Comparison of ENCODE assay signal across 21 cellular contexts in the genomic region with DNA sequence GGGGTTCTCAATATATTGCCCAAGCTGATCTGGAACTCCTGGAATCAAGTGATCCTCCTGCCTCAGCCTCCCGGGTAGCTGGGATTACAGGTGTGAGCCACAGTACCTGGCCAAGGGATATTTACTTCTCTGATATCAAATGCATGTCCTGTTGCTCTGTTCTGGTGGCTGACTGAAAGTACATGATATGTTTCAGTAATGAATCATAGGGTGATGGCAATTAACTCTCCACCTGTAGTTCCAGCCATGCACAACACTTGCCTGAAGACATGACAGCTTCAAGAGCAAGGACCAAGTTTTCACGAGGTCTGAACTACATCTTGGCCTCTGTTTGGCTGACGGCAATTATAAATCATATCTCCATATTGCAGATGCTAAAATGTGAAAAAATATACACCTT. TPM values are rescaled to one million over a fixed set of nuclear protein-coding genes. Genes with fewer than 3 reads are reported as not detected.
A peak's percentile ranks its signal among the peaks of the same experiment; 100 is the strongest.
DNase-seq lines count a peak whose midpoint lies in the region; ATAC-seq lines count a peak whose summit lies in the region.
"Had no signal": no experiment of that assay in that cellular context is flagged by ENCODE, and none has a peak within 500 bp of the region (broad histone marks: within the 10 kb centered on the region; RNA-seq: fewer than 3 reads in every experiment).

No MANE protein-coding gene starts in this region.

- H3K4me3 Mint-ChIP-seq in activated T-helper 17 cell treated with anti-CD3 and anti-CD28 coated beads, Interleukin-2, amount 50 U/mL, for 72 hours: peak overlapping the region; percentile 23
- H3K4me3 Mint-ChIP-seq: activated B cell treated with CpG ODN at 0.5 μM for 24 hours; neural progenitor cell; stimulated activated memory B cell treated with anti-CD40 and anti-IgM and Interleukin-4, amounts not matched to agents 10 μg/mL and 1 μg/mL and 100 μg/mL, for 72 hours had no signal

- no peaks in the 10 kb centered on the region for H3K36me3 Mint-ChIP-seq in activated naive CD4-positive, alpha-beta T cell treated with anti-CD3 and anti-CD28 coated beads, Interleukin-2, amount 50 U/mL, for 72 hours
- peaks cover 60% of the 10 kb centered on the region for H3K36me3 Mint-ChIP-seq in activated T-helper 17 cell treated with anti-CD3 and anti-CD28 coated beads, Interleukin-2, amount 50 U/mL, for 72 hours (ENCODE audit: low read depth)

- no peaks in the 10 kb centered on the region for H3K9me3 Mint-ChIP-seq in activated naive CD4-positive, alpha-beta T cell treated with anti-CD3 and anti-CD28 coated beads, Interleukin-2, amount 50 U/mL, for 72 hours
- no peaks in the 10 kb centered on the region for H3K9me3 Mint-ChIP-seq in activated T-helper 17 cell treated with anti-CD3 and anti-CD28 coated beads, Interleukin-2, amount 50 U/mL, for 72 hours
- H3K9me3 Mint-ChIP-seq: activated B cell treated with CpG ODN at 0.5 μM for 24 hours; activated naive CD4-positive, alpha-beta T cell treated with anti-CD3 and anti-CD28 coated beads, Interleukin-2, amount 50 U/mL, for 24 hours; neural progenitor cell; stimulated activated memory B cell treated with anti-CD40 and anti-IgM and Interleukin-4, amounts not matched to agents 10 μg/mL and 1 μg/mL and 100 μg/mL, for 72 hours had no signal

- H3K4me1 Mint-ChIP-seq in activated T-helper 17 cell treated with anti-CD3 and anti-CD28 coated beads, Interleukin-2, amount 50 U/mL, for 72 hours: peaks cover 10% of the 10 kb centered on the region
- H3K4me1 Mint-ChIP-seq: neural progenitor cell had no signal

- no peak for DNase-seq in activated naive CD4-positive, alpha-beta T cell treated with anti-CD3 and anti-CD28 coated beads, Interleukin-2, amount 50 U/mL, for 72 hours (ENCODE audit: low spot score in 2 of 2)
- no peak for DNase-seq in activated naive CD4-positive, alpha-beta T cell treated with Interleukin-2 at 50 U/mL for 16 hours
- DNase-seq in renal cortical epithelial cell (ENCODE audit: low read depth): peak; percentile 74
- DNase-seq in NCI-H69 (lab: John Stamatoyannopoulos, UW): no peak
- no peak for DNase-seq in stimulated activated CD4-positive, alpha-beta T cell treated with anti-CD3 and anti-CD28 coated beads, Interleukin-4, amount 100 ng/mL, for 1 hour
- DNase-seq: activated B cell treated with CpG ODN at 0.5 μM for 24 hours; effector memory CD4-positive, alpha-beta T cell; left ventricle myocardium inferior; mucosa of descending colon; NCI-H2081 treated with DMSO at 0.1 percent for 48 hours; NCI-H524; T-helper 9 cell; transverse colon had no signal

- peak overlapping the region; percentile 84 to 95 for H3K27ac Mint-ChIP-seq in activated naive CD4-positive, alpha-beta T cell treated with anti-CD3 and anti-CD28 coated beads, Interleukin-2, amount 50 U/mL, for 72 hours
- peak overlapping the region; percentile 75 for H3K27ac Mint-ChIP-seq in activated T-helper 17 cell treated with anti-CD3 and anti-CD28 coated beads, Interleukin-2, amount 50 U/mL, for 72 hours
- H3K27ac Mint-ChIP-seq: activated B cell treated with CpG ODN at 0.5 μM for 24 hours; neural progenitor cell; progenitor cell of endocrine pancreas; stimulated activated memory B cell treated with anti-CD40 and anti-IgM and Interleukin-4, amounts not matched to agents 10 μg/mL and 1 μg/mL and 100 μg/mL, for 72 hours had no signal

- ATAC-seq in activated naive CD4-positive, alpha-beta T cell treated with anti-CD3 and anti-CD28 coated beads, Interleukin-2, amount 50 U/mL, for 72 hours: peak; percentile 46 to 49
- ATAC-seq in GM21390 (IDR thresholded peaks at IDR 0.05; ENCODE audit: unreplicated experiment) (peak; percentile 51), GM18517 (IDR thresholded peaks at IDR 0.05; ENCODE audit: unreplicated experiment) (no peak)
- ATAC-seq in activated T-helper 17 cell treated with anti-CD3 and anti-CD28 coated beads, Interleukin-2, amount 50 U/mL, for 72 hours (replicated peaks): peak; percentile 54
- ATAC-seq: mucosa of descending colon; SK-N-SH treated with all-trans-retinoic acid at 6 μM for 48 hours; stimulated activated memory B cell treated with anti-CD40 and anti-IgM and Interleukin-4, amounts not matched to agents 10 μg/mL and 1 μg/mL and 100 μg/mL, for 72 hours had no signal

- no peaks in the 10 kb centered on the region for H3K27me3 Mint-ChIP-seq in activated T-helper 17 cell treated with anti-CD3 and anti-CD28 coated beads, Interleukin-2, amount 50 U/mL, for 72 hours
- H3K27me3 Mint-ChIP-seq: activated B cell treated with CpG ODN at 0.5 μM for 24 hours; activated naive CD4-positive, alpha-beta T cell treated with anti-CD3 and anti-CD28 coated beads, Interleukin-2, amount 50 U/mL, for 24 hours; progenitor cell of endocrine pancreas; stimulated activated memory B cell treated with anti-CD40 and anti-IgM and Interleukin-4, amounts not matched to agents 10 μg/mL and 1 μg/mL and 100 μg/mL, for 72 hours had no signal

RNA-seq across cellular contexts. Expression of a gene that starts 9.1 kb away (rescaled TPM):
- 10 to 100 TPM; 15.2 to 15.3 TPM for total RNA-seq in activated naive CD4-positive, alpha-beta T cell treated with anti-CD3 and anti-CD28 coated beads, Interleukin-2, amount 50 U/mL, for 72 hours
- total RNA-seq in activated T-helper 17 cell treated with anti-CD3 and anti-CD28 coated beads, Interleukin-2, amount 50 U/mL, for 72 hours: 10 to 100 TPM; 12.7 to 17.2 TPM
- 10.6 and 13.6 TPM in 2 replicates for total RNA-seq in renal cortical epithelial cell

RNA-seq across cellular contexts. Expression of a gene that starts 55.4 kb away (rescaled TPM):
- total RNA-seq in activated naive CD4-positive, alpha-beta T cell treated with anti-CD3 and anti-CD28 coated beads, Interleukin-2, amount 50 U/mL, for 72 hours: 10 to 100 TPM; 40.7 to 42.1 TPM
- total RNA-seq in activated T-helper 17 cell treated with anti-CD3 and anti-CD28 coated beads, Interleukin-2, amount 50 U/mL, for 72 hours: 10 to 100 TPM; 34.9 to 54.4 TPM
- 26.2 and 43.6 TPM in 2 replicates for total RNA-seq in renal cortical epithelial cell
